ENCODE assay signal across 30 cellular contexts in genomic region chr5:86570427-86571083, GRCh38. TPM values are rescaled to one million over a fixed set of nuclear protein-coding genes. Genes with fewer than 3 reads are reported as not detected.
A peak's percentile ranks its signal among the peaks of the same experiment; 100 is the strongest.
DNase-seq lines count a peak whose midpoint lies in the region; ATAC-seq and TF ChIP-seq lines count a peak whose summit lies in the region.
"Had no signal": no experiment of that assay in that cellular context is flagged by ENCODE, and none has a peak within 500 bp of the region (broad histone marks: within the 10 kb centered on the region; RNA-seq: fewer than 3 reads in every experiment).

No MANE protein-coding gene starts in this region.

- H3K36me3 ChIP-seq in Caco-2 (ENCODE audit: control insufficient read depth, insufficient read depth, low read length) (no peaks in the 10 kb centered on the region), SK-N-SH (replicated peaks in 1 of 2; ENCODE audit: control insufficient read depth in 1 of 2, insufficient read depth in 2 of 2, low read length in 1 of 2) (no peaks in the 10 kb centered on the region), neuronal stem cell (replicated peaks in 1 of 2; ENCODE audit: control insufficient read depth in 2 of 2, insufficient read depth in 2 of 2, low read length in 2 of 2) (no peaks in the 10 kb centered on the region), lower lobe of right lung (no peaks in the 10 kb centered on the region), prostate gland (no peaks in the 10 kb centered on the region)
- H3K36me3 ChIP-seq: cardiac muscle cell, esophagus muscularis mucosa, gastrocnemius medialis, left ventricle myocardium inferior, right atrium auricular region, spleen had no signal

- H2AK5ac ChIP-seq in neuronal stem cell (ENCODE audit: low read depth, low read length), result no peak overlapping the region

- H3K27me3 Mint-ChIP-seq in Caco-2 (ENCODE audit: insufficient read depth, unreplicated experiment) (no peaks in the 10 kb centered on the region), HFFc6 (ENCODE audit: insufficient read depth) (no peaks in the 10 kb centered on the region)
- H3K27me3 Mint-ChIP-seq: activated naive CD4-positive, alpha-beta T cell treated with anti-CD3 and anti-CD28 coated beads, Interleukin-2, amount 50 U/mL, for 24 hours had no signal

- no peak overlapping the region for H3K4ac ChIP-seq in neuronal stem cell (ENCODE audit: low read length)

- H4K8ac ChIP-seq in neuronal stem cell (ENCODE audit: low read depth, low read length), result no peak overlapping the region

- TF ChIP-seq RAD21 in SK-N-SH (IDR thresholded peaks at IDR 0.05; ENCODE audit: low read length), result no peak

- H3K27ac ChIP-seq in SK-N-SH (ENCODE audit: low read depth in 2 of 2, low read length in 1 of 2) (no peak overlapping the region), neuronal stem cell (replicated peaks; ENCODE audit: low read length) (no peak overlapping the region), lower lobe of right lung (no peak overlapping the region), prostate gland (no peak overlapping the region)
- H3K27ac ChIP-seq: cardiac muscle cell, esophagus muscularis mucosa, gastrocnemius medialis, left ventricle myocardium inferior, right atrium auricular region, spleen had no signal

- no peaks in the 10 kb centered on the region for H3K79me2 ChIP-seq in SK-N-SH (ENCODE audit: insufficient read depth)

- peaks cover 7% of the 10 kb centered on the region for H3K9me3 Mint-ChIP-seq in Caco-2 (ENCODE audit: unreplicated experiment)
- peaks cover 17% of the 10 kb centered on the region for H3K9me3 Mint-ChIP-seq in HFFc6
- H3K9me3 Mint-ChIP-seq: activated naive CD4-positive, alpha-beta T cell treated with anti-CD3 and anti-CD28 coated beads, Interleukin-2, amount 50 U/mL, for 24 hours; activated T-helper 1 cell treated with anti-CD3 and anti-CD28 coated beads, Interleukin-12 subunit alpha, Interleukin-12 subunit beta, Interleukin-2, Interleukin-4 antibody, amounts not matched to agents 30 ng/mL and 10 ng/mL and 1 ng/mL, durations not matched to agents 14 hours and 24 hours and 36 hours; stimulated activated effector memory CD8-positive, alpha-beta T cell treated with anti-CD3 and anti-CD28 coated beads, Interleukin-12 subunit alpha, Interleukin-12 subunit beta, amount 100 ng/mL, for 72 hours had no signal

- no peaks in the 10 kb centered on the region for H3K79me1 ChIP-seq in neuronal stem cell (ENCODE audit: low read depth, low read length)

- no peak overlapping the region for H3K14ac ChIP-seq in neuronal stem cell (ENCODE audit: low read length)

- no peak overlapping the region for H2BK15ac ChIP-seq in neuronal stem cell (ENCODE audit: low read length)

- no peak overlapping the region for H2BK12ac ChIP-seq in neuronal stem cell (ENCODE audit: low read length)

- BruUV-seq in Caco-2 (replicated peaks; lab: Mats Ljungman, UMichigan), result no TSS peak

- TF ChIP-seq EP300 in SK-N-SH (IDR thresholded peaks at IDR 0.05; ENCODE audit: borderline replicate concordance in 1 of 2, low read depth in 1 of 2, low read length in 1 of 2), result no peak

- H3F3A ChIP-seq in SK-N-SH (replicated peaks; ENCODE audit: insufficient read depth), result no peaks in the 10 kb centered on the region

- H3K4me1 ChIP-seq in Caco-2 (peaks cover 17% of the 10 kb centered on the region; the same call in 1 of the 2 replicates), SK-N-SH (ENCODE audit: control insufficient read depth in 1 of 2, insufficient read depth in 2 of 2, low read depth in 1 of 2, low read length in 1 of 2) (peaks cover 0 to 5% of the 10 kb centered on the region in 2 experiments; a peak in 1 of 4 replicates), neuronal stem cell (ENCODE audit: control insufficient read depth in 2 of 2, insufficient read depth in 1 of 2, low read depth in 1 of 2, low read length in 2 of 2) (no peaks in the 10 kb centered on the region), lower lobe of right lung (no peaks in the 10 kb centered on the region), prostate gland (replicated peaks) (no peaks in the 10 kb centered on the region)
- H3K4me1 ChIP-seq: esophagus muscularis mucosa, gastrocnemius medialis, left ventricle myocardium inferior, right atrium auricular region, spleen had no signal

- intact Hi-C loops in Caco-2 (cut with micrococcal nuclease; ENCODE audit: unreplicated experiment) (no loop called here), lower lobe of right lung (cut with DNase I) (no loop called here), prostate gland (cut with DNase I) (no loop called here)

- H2BK120ac ChIP-seq in neuronal stem cell (ENCODE audit: low read depth, low read length), result no peak overlapping the region

- H3K9ac ChIP-seq in SK-N-SH (no peak overlapping the region), neuronal stem cell (ENCODE audit: low read depth, low read length, poor library complexity) (no peak overlapping the region)

- H4K91ac ChIP-seq in neuronal stem cell (ENCODE audit: low read depth, low read length, poor library complexity), result no peak overlapping the region

- H3K4me2 ChIP-seq in SK-N-SH, result peak overlapping the region; percentile 76
- no peak overlapping the region for H3K4me2 ChIP-seq in neuronal stem cell (ENCODE audit: insufficient read depth, low read length, poor library complexity, severe bottlenecking)

- no peaks in the 10 kb centered on the region for H4K20me1 ChIP-seq in SK-N-SH (ENCODE audit: insufficient read depth)

- no peak for ATAC-seq in lower lobe of right lung
- ATAC-seq: gastrocnemius medialis; GM12878; HCT116; naive thymus-derived CD4-positive, alpha-beta T cell; stimulated activated effector memory CD8-positive, alpha-beta T cell treated with anti-CD3 and anti-CD28 coated beads, Interleukin-12 subunit alpha, Interleukin-12 subunit beta, amount 100 ng/mL, for 72 hours; WTC11 had no signal

- no peak for TF ChIP-seq POLR2A in prostate gland (IDR thresholded peaks at IDR 0.05)

- H3K9me2 ChIP-seq in SK-N-SH, result no peaks in the 10 kb centered on the region

- peak overlapping the region; percentile 89 for H3K23ac ChIP-seq in neuronal stem cell (ENCODE audit: low read depth, low read length, poor library complexity)

- DNase-seq in Caco-2 (peak in 1 of 2 experiments; percentile 19), HFFc6 (no peak), SK-N-SH (peak; percentile 4), neuronal stem cell (ENCODE audit: low spot score) (no peak), lower lobe of right lung (no peak), prostate gland (ENCODE audit: low spot score) (no peak), NCI-H2171 (lab: John Stamatoyannopoulos, UW) (no peak)
- DNase-seq: activated CD4-positive, alpha-beta T cell treated with anti-CD3 and anti-CD28 coated beads, Interleukin-2, amount 50 U/mL, for 4 hours; aorta; cortex of kidney; DMS79 treated with DMSO at 0.1 percent for 48 hours; gastrocnemius medialis; hypothalamus; left ventricle myocardium inferior; naive thymus-derived CD4-positive, alpha-beta T cell; NCI-H1417 treated with DMSO at 0.1 percent for 48 hours; NCI-H2227 treated with DMSO at 0.1 percent for 48 hours; NCI-H748 treated with DMSO at 0.1 percent for 48 hours; spleen; stimulated activated CD4-positive, alpha-beta T cell treated with anti-CD3 and anti-CD28 coated beads, Interleukin-2, amount 100 ng/mL, for 48 hours; substantia nigra had no signal

- H3K4me1 Mint-ChIP-seq in Caco-2 (ENCODE audit: low read depth, unreplicated experiment), result no peaks in the 10 kb centered on the region
- H3K4me1 Mint-ChIP-seq in HFFc6 (ENCODE audit: low read depth), result no peaks in the 10 kb centered on the region
- H3K4me1 Mint-ChIP-seq: activated naive CD4-positive, alpha-beta T cell treated with anti-CD3 and anti-CD28 coated beads, Interleukin-2, amount 50 U/mL, for 24 hours; WTC11 had no signal

- H2AFZ ChIP-seq in SK-N-SH (ENCODE audit: low read depth), result peak overlapping the region; percentile 77
- H2AFZ ChIP-seq in neuronal stem cell (ENCODE audit: low read length), result peak overlapping the region; percentile 35

- CTCF ChIA-PET in Caco-2 (lab: Charles Lee) (no interaction called here), SK-N-SH (lab: Yijun Ruan, JAX) (no interaction called here)

- H3K27me3 ChIP-seq in Caco-2 (replicated peaks; ENCODE audit: control insufficient read depth, insufficient read depth, low read length) (no peaks in the 10 kb centered on the region), SK-N-SH (ENCODE audit: insufficient read depth) (no peaks in the 10 kb centered on the region), neuronal stem cell (ENCODE audit: control insufficient read depth in 3 of 3, insufficient read depth in 3 of 3, low read depth in 1 of 3, low read length in 3 of 3) (no peaks in the 10 kb centered on the region), lower lobe of right lung (ENCODE audit: low read depth) (no peaks in the 10 kb centered on the region), prostate gland (replicated peaks; ENCODE audit: insufficient read depth) (no peaks in the 10 kb centered on the region)
- H3K27me3 ChIP-seq: cardiac muscle cell, esophagus muscularis mucosa, gastrocnemius medialis, right atrium auricular region, spleen had no signal

- H3K36me3 Mint-ChIP-seq in Caco-2 (ENCODE audit: insufficient read depth, unreplicated experiment) (no peaks in the 10 kb centered on the region), HFFc6 (ENCODE audit: low read depth) (no peaks in the 10 kb centered on the region)
- H3K36me3 Mint-ChIP-seq: activated naive CD4-positive, alpha-beta T cell treated with anti-CD3 and anti-CD28 coated beads, Interleukin-2, amount 50 U/mL, for 24 hours; naive thymus-derived CD4-positive, alpha-beta T cell; stimulated activated effector memory CD8-positive, alpha-beta T cell treated with anti-CD3 and anti-CD28 coated beads, Interleukin-12 subunit alpha, Interleukin-12 subunit beta, amount 100 ng/mL, for 72 hours; WTC11 had no signal

- 19% methylated on average over 17 of the region's 20 CpGs for whole genome bisulfite sequencing in SK-N-SH (ENCODE audit: low lambda C conversion rate)
- WGBS in neuronal stem cell (ENCODE audit: extremely low coverage in 2 of 2, insufficient read length in 2 of 2, insufficient replicate concordance in 1 of 2), 2 donors, result no CpG with 5 or more reads among the region's 20 CpGs
- WGBS in prostate gland, result 88% methylated on average over 20 of the region's 20 CpGs

- H3K18ac ChIP-seq in neuronal stem cell (ENCODE audit: low read length), result no peak overlapping the region

- H3K27ac Mint-ChIP-seq in Caco-2 (ENCODE audit: unreplicated experiment) (peak overlapping the region; percentile 35), HFFc6 (no peak overlapping the region)
- H3K27ac Mint-ChIP-seq: activated naive CD4-positive, alpha-beta T cell treated with anti-CD3 and anti-CD28 coated beads, Interleukin-2, amount 50 U/mL, for 24 hours; activated T-helper 1 cell treated with anti-CD3 and anti-CD28 coated beads, Interleukin-12 subunit alpha, Interleukin-12 subunit beta, Interleukin-2, Interleukin-4 antibody, amounts not matched to agents 30 ng/mL and 10 ng/mL and 1 ng/mL, durations not matched to agents 14 hours and 24 hours and 36 hours; naive thymus-derived CD4-positive, alpha-beta T cell; stimulated activated effector memory CD8-positive, alpha-beta T cell treated with anti-CD3 and anti-CD28 coated beads, Interleukin-12 subunit alpha, Interleukin-12 subunit beta, amount 100 ng/mL, for 72 hours; WTC11 had no signal

- TF ChIP-seq CTCF in Caco-2 (IDR thresholded peaks at IDR 0.05; ENCODE audit: insufficient read depth in 1 of 2, low read depth in 1 of 2, low read length in 1 of 2, severe bottlenecking in 1 of 2, unreplicated experiment in 1 of 2) (no peak), HFFc6 (IDR thresholded peaks at IDR 0.05) (no peak), SK-N-SH (IDR thresholded peaks at IDR 0.05) (no peak), lower lobe of right lung (IDR thresholded peaks at IDR 0.05) (no peak), prostate gland (IDR thresholded peaks at IDR 0.05) (no peak)

- H3K4me3 Mint-ChIP-seq in Caco-2 (ENCODE audit: unreplicated experiment), result peak overlapping the region; percentile 30
- peak overlapping the region; percentile 57; the same call in 1 of the 2 replicates for H3K4me3 Mint-ChIP-seq in HFFc6
- H3K4me3 Mint-ChIP-seq: activated naive CD4-positive, alpha-beta T cell treated with anti-CD3 and anti-CD28 coated beads, Interleukin-2, amount 50 U/mL, for 24 hours; activated T-helper 1 cell treated with anti-CD3 and anti-CD28 coated beads, Interleukin-12 subunit alpha, Interleukin-12 subunit beta, Interleukin-2, Interleukin-4 antibody, amounts not matched to agents 30 ng/mL and 10 ng/mL and 1 ng/mL, durations not matched to agents 14 hours and 24 hours and 36 hours; naive thymus-derived CD4-positive, alpha-beta T cell; stimulated activated effector memory CD8-positive, alpha-beta T cell treated with anti-CD3 and anti-CD28 coated beads, Interleukin-12 subunit alpha, Interleukin-12 subunit beta, amount 100 ng/mL, for 72 hours; WTC11 had no signal

- POLR2A ChIA-PET in Caco-2 (lab: Charles Lee) (no interaction called here), SK-N-SH (lab: Yijun Ruan, JAX) (no interaction called here)

- H3K4me3 ChIP-seq in Caco-2 (ENCODE audit: low read depth, low read length) (no peak overlapping the region), SK-N-SH (ENCODE audit: low read depth in 2 of 2, low read length in 1 of 2) (peak overlapping the region; percentile 59 to 65), neuronal stem cell (ENCODE audit: low read length in 2 of 2) (no peak overlapping the region), lower lobe of right lung (no peak overlapping the region), prostate gland (no peak overlapping the region)
- H3K4me3 ChIP-seq: cardiac muscle cell, esophagus muscularis mucosa, gastrocnemius medialis, GM12878, left ventricle myocardium inferior, right atrium auricular region, spleen had no signal

- no peak overlapping the region for H2BK5ac ChIP-seq in neuronal stem cell (ENCODE audit: low read length)

- peaks cover 7% of the 10 kb centered on the region; the same call in 1 of the 2 replicates for H3K9me3 ChIP-seq in Caco-2
- H3K9me3 ChIP-seq in SK-N-SH, result no peaks in the 10 kb centered on the region
- H3K9me3 ChIP-seq in neuronal stem cell (replicated peaks in 1 of 2; ENCODE audit: control insufficient read depth in 2 of 2, insufficient read depth in 1 of 2, low read depth in 1 of 2, low read length in 2 of 2), result peaks cover 0 to 3% of the 10 kb centered on the region in 2 donors
- no peaks in the 10 kb centered on the region for H3K9me3 ChIP-seq in lower lobe of right lung
- H3K9me3 ChIP-seq in prostate gland, result no peaks in the 10 kb centered on the region
- H3K9me3 ChIP-seq: esophagus muscularis mucosa, gastrocnemius medialis, right atrium auricular region had no signal

RNA-seq across cellular contexts. Expression of gene COX7C, which starts 47.2 kb away (rescaled TPM):
- 502 and 527 TPM in 2 replicates for total RNA-seq in Caco-2 (2022)
- total RNA-seq in HFFc6 (2021; fragmentation: NEBNext Ultra II Directional; extraction: Animal tissue kit (Norgen Biotek cat#: 25700)), result 100 to 1,000 TPM; 342 to 387 (median 369) TPM
- polyA plus RNA-seq in SK-N-SH (2012; rRNA removed), result 675 and 707 TPM in 2 replicates
- polyA plus RNA-seq in SK-N-SH (2012; cell fraction: cytosol; rRNA removed), result 981 and 1,339 TPM in 2 replicates
- 141 and 165 TPM in 2 replicates for polyA plus RNA-seq in SK-N-SH (2012; cell fraction: nucleus; rRNA removed)
- 1,448 TPM for polyA plus RNA-seq in neuronal stem cell (2013, experiment 1 of 2)
- polyA plus RNA-seq in neuronal stem cell (2013, experiment 2 of 2), result 1,424 TPM
- 368 TPM for total RNA-seq in lower lobe of right lung
- 100 to 1,000 TPM; 447 to 458 TPM for total RNA-seq in prostate gland

Comparison
In these comparisons a context has a peak if more than half of its experiments do, and no peak if none do; other contexts are left out.
1. H3K4me3 ChIP-seq: peak in SK-N-SH (2 of 2); none in Caco-2 (single experiment), neuronal stem cell (0 of 2), lower lobe of right lung (single experiment) and prostate gland (0 of 2).